24 cellular contexts compared by ENCODE assay signal in genomic region chr5:50715001-50715400, GRCh38. TPM values are rescaled to one million over a fixed set of nuclear protein-coding genes. Genes with fewer than 3 reads are reported as not detected.
DNase-seq lines count a peak whose midpoint lies in the region; ATAC-seq, FAIRE-seq and TF ChIP-seq lines count a peak whose summit lies in the region.
"Had no signal": no experiment of that assay in that cellular context is flagged by ENCODE, and none has a peak within 500 bp of the region (broad histone marks: within the 10 kb centered on the region; RNA-seq: fewer than 3 reads in every experiment).

No MANE protein-coding gene starts in this region.

- H3K27me3 Mint-ChIP-seq in CD4-positive, CD25-positive, alpha-beta regulatory T cell, result no peaks in the 10 kb centered on the region
- H3K27me3 Mint-ChIP-seq in activated B cell treated with CpG ODN at 0.5 μM for 24 hours (no peaks in the 10 kb centered on the region), memory B cell (no peaks in the 10 kb centered on the region)

- intact Hi-C loops in activated B cell treated with CpG ODN at 0.5 μM for 24 hours (cut with micrococcal nuclease), result no loop called here

- H3K36me3 Mint-ChIP-seq in CD4-positive, CD25-positive, alpha-beta regulatory T cell, result peaks cover 12% of the 10 kb centered on the region
- H3K36me3 Mint-ChIP-seq in activated B cell treated with CpG ODN at 0.5 μM for 24 hours (ENCODE audit: low read depth) (peaks cover 14% of the 10 kb centered on the region), memory B cell (peaks cover 5% of the 10 kb centered on the region)

- H3K27me3 ChIP-seq in CD4-positive, CD25-positive, alpha-beta regulatory T cell (ENCODE audit: control insufficient read depth, insufficient read depth, low read length), result no peaks in the 10 kb centered on the region
- H3K27me3 ChIP-seq: foreskin keratinocyte, upper lobe of left lung had no signal

- no peaks in the 10 kb centered on the region for H3K9me3 ChIP-seq in CD4-positive, CD25-positive, alpha-beta regulatory T cell (ENCODE audit: control insufficient read depth in 2 of 2, low read length in 2 of 2)
- H3K9me3 ChIP-seq: mucosa of descending colon, upper lobe of left lung had no signal

- no peaks in the 10 kb centered on the region for H3K36me3 ChIP-seq in CD4-positive, CD25-positive, alpha-beta regulatory T cell (ENCODE audit: control insufficient read depth, insufficient read depth, low read length)
- H3K36me3 ChIP-seq: upper lobe of left lung had no signal

- peaks cover 30% of the 10 kb centered on the region for H3K4me1 ChIP-seq in CD4-positive, CD25-positive, alpha-beta regulatory T cell (ENCODE audit: control insufficient read depth, insufficient read depth, low read length, poor library complexity, severe bottlenecking)
- H3K4me1 ChIP-seq: foreskin keratinocyte had no signal

- CTCF ChIA-PET in activated B cell treated with CpG ODN at 0.5 μM for 24 hours (lab: Charles Lee), result no interaction called here

- H3K4me3 ChIP-seq in CD4-positive, CD25-positive, alpha-beta regulatory T cell (ENCODE audit: low read depth, low read length), result no peak overlapping the region
- H3K4me3 ChIP-seq: GM23248, mucosa of descending colon, upper lobe of left lung had no signal

- H3K4me3 Mint-ChIP-seq in CD4-positive, CD25-positive, alpha-beta regulatory T cell, result no peak overlapping the region
- H3K4me3 Mint-ChIP-seq in activated B cell treated with CpG ODN at 0.5 μM for 24 hours (no peak overlapping the region), memory B cell (no peak overlapping the region)
- H3K4me3 Mint-ChIP-seq: T-helper 1 cell treated with Interleukin-12 subunit alpha and Interleukin-12 subunit beta and Interleukin-4 antibody, amounts not matched to agents 30 μg/mL and 1 μg/mL, for 36 hours had no signal

- H3K27ac Mint-ChIP-seq in CD4-positive, CD25-positive, alpha-beta regulatory T cell, result peak overlapping the region in 2 of 3 donors; percentile 27 to 73
- peak overlapping the region; percentile 10 for H3K27ac Mint-ChIP-seq in activated B cell treated with CpG ODN at 0.5 μM for 24 hours
- peak overlapping the region; percentile 46 for H3K27ac Mint-ChIP-seq in memory B cell
- H3K27ac Mint-ChIP-seq: T-helper 1 cell treated with Interleukin-12 subunit alpha and Interleukin-12 subunit beta and Interleukin-4 antibody, amounts not matched to agents 30 μg/mL and 1 μg/mL, for 36 hours had no signal

- ATAC-seq in CD4-positive, CD25-positive, alpha-beta regulatory T cell (ENCODE audit: low read depth in 2 of 2), result no peak
- ATAC-seq in activated B cell treated with CpG ODN at 0.5 μM for 24 hours (ENCODE audit: low read depth) (no peak), memory B cell (ENCODE audit: low read depth) (no peak), HG03108 (IDR thresholded peaks at IDR 0.05; ENCODE audit: unreplicated experiment) (no peak)
- ATAC-seq: foreskin keratinocyte, mucosa of descending colon had no signal

- DNase-seq in CD4-positive, CD25-positive, alpha-beta regulatory T cell, result no peak
- DNase-seq in GDM1 (lab: John Stamatoyannopoulos, UW), result peak; percentile 42
- no peak for DNase-seq in activated B cell treated with CpG ODN at 0.5 μM for 24 hours
- DNase-seq in memory B cell (ENCODE audit: low spot score in 2 of 2), result no peak
- DNase-seq in DMS53 (lab: John Stamatoyannopoulos, UW), result no peak
- no peak for DNase-seq in frontal cortex (ENCODE audit: low spot score in 2 of 2)
- no peak for DNase-seq in NCI-H2081 (lab: John Stamatoyannopoulos, UW)
- DNase-seq: activated effector memory CD4-positive, alpha-beta T cell treated with anti-CD3 and anti-CD28 coated beads, Interleukin-2, amount 50 U/mL, for 16 hours; anterior cingulate cortex; COR-L47; EL; foreskin keratinocyte; GM23248; hippocampal formation; mucosa of descending colon; NCI-H187; NCI-H226; nucleus accumbens; small intestine; stimulated activated CD4-positive, alpha-beta T cell treated with anti-CD3 and anti-CD28 coated beads, Interleukin-2, amount 100 ng/mL, for 48 hours; upper lobe of left lung had no signal

- no peak for FAIRE-seq in frontal cortex (lab: Jason Lieb, UNC)
- FAIRE-seq: small intestine had no signal

- peaks cover 49 to 81% (median 57%) of the 10 kb centered on the region in 4 donors for H3K4me1 Mint-ChIP-seq in CD4-positive, CD25-positive, alpha-beta regulatory T cell
- H3K4me1 Mint-ChIP-seq in activated B cell treated with CpG ODN at 0.5 μM for 24 hours (peaks cover 68% of the 10 kb centered on the region), memory B cell (peaks cover 43% of the 10 kb centered on the region)

- H3K9me3 Mint-ChIP-seq in CD4-positive, CD25-positive, alpha-beta regulatory T cell, result no peaks in the 10 kb centered on the region
- H3K9me3 Mint-ChIP-seq in activated B cell treated with CpG ODN at 0.5 μM for 24 hours (no peaks in the 10 kb centered on the region), memory B cell (peaks cover 3% of the 10 kb centered on the region)
- H3K9me3 Mint-ChIP-seq: T-helper 1 cell treated with Interleukin-12 subunit alpha and Interleukin-12 subunit beta and Interleukin-4 antibody, amounts not matched to agents 30 μg/mL and 1 μg/mL, for 36 hours had no signal

- no peak for TF ChIP-seq CTCF in activated B cell treated with CpG ODN at 0.5 μM for 24 hours (IDR thresholded peaks at IDR 0.05)

- POLR2A ChIA-PET in activated B cell treated with CpG ODN at 0.5 μM for 24 hours (lab: Charles Lee), result no interaction called here

- no peak overlapping the region for H3K27ac ChIP-seq in CD4-positive, CD25-positive, alpha-beta regulatory T cell (ENCODE audit: insufficient read depth, low read length, poor library complexity, severe bottlenecking)
- H3K27ac ChIP-seq: foreskin keratinocyte, GM23248, upper lobe of left lung, VCaP had no signal

RNA-seq across cellular contexts. Expression of gene PARP8, which starts 48.6 kb away (rescaled TPM):
- total RNA-seq in CD4-positive, CD25-positive, alpha-beta regulatory T cell, result 217 TPM
- polyA plus RNA-seq in CD4-positive, CD25-positive, alpha-beta regulatory T cell, result 10 to 100 TPM; 45.0 to 62.5 (median 53.1) TPM
- total RNA-seq in activated B cell treated with CpG ODN at 0.5 μM for 24 hours, result 39.3 and 56.0 TPM in 2 replicates
- 48.5 TPM for total RNA-seq in frontal cortex
